In the genomic region with DNA sequence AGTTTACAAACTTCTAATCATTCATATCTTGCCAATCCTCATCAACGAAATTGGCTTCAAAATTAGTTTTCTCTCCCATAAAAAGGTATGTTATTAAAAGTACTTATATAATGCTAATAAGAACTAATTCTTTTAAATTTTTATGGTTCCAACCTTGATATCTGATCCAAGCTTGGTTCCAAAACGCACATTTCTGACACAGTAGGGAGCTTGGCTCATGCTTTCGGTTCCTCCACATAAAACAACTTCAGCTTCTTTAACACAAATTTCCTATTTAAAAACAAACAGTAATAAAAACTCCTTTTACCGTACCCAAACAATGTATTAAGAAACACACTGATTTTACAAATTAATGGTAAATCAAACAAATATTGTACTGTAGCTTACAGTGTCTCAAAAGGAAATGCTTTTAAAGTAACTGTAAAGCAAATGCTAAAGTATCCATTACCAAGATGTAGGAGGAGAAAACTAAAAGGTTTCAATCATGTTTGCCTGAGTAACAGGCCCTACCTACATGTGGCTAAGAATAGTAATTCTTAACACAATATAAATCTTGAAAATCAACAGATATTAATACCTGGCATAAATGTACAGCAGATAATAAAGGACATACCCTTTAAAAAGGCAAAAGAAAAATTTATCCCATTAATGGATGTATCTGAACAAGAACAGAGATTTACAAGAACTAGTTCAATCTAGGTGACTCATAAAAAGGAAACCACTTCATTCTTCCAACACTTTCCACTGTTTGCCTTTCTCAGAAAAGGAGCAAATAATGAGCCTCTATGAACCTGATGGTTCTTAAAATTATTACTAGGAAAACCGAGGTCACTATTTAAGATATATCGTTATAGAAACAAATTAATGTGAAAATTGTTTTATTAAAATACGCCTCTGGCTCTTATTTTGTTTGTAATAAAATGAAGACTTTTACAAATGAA, we compare ENCODE assay signal across 1 cellular context.
A peak's percentile ranks its signal among the peaks of the same experiment; 100 is the strongest.
TF ChIP-seq lines count a peak whose summit lies in the region.

No MANE protein-coding gene starts in this region.

TF ChIP-seq in endothelial cell of umbilical vein, 7 proteins besides CTCF, POLR2A, EP300 and RAD21:
- TF ChIP-seq MYC (IDR thresholded peaks at IDR 0.05; ENCODE audit: low read depth, low read length) (no peak), FOS (IDR thresholded peaks at IDR 0.05; ENCODE audit: borderline replicate concordance, insufficient read depth, low read length) (peak; percentile 30)
